Comparison of ENCODE assay signal across 8 cellular contexts in the genomic region with DNA sequence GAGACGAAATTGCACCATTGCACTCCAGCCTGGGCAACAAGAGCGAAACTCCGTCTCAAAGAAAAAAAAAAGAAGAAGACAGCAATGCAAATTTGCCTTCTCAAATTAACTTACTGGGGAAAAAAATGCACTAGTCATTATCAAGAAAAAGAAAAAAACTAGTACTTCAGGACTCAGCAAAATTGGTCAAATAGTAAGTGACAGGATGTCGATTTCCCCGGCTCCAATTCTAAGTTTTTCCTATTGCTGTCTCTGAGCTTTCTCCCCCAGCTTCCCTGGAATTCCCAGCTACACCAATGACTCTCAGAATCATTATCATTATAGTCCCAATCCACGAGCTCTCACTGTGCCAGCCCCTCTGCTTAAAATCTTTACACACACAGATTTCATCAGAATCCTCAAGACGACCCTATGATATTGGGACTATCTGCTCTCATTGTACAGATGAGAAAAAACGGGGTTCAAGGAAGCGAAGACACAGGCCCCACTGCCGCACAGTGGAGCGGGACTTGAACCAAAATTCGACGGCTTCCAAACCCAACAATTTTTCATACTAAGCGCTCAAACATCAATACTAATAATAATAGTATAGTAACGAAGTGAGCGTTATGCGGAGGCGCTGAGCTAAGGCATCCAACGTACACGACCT. TPM values are rescaled to one million over a fixed set of nuclear protein-coding genes. Genes with fewer than 3 reads are reported as not detected.
DNase-seq lines count a peak whose midpoint lies in the region; ATAC-seq, FAIRE-seq and TF ChIP-seq lines count a peak whose summit lies in the region.

No MANE protein-coding gene starts in this region.

- H3K36me3 ChIP-seq in MG63: peaks cover 13% of the 10 kb centered on the region
- no peaks in the 10 kb centered on the region for H3K36me3 ChIP-seq in neural cell (ENCODE audit: insufficient read depth, low read length)

- H3K4me3 ChIP-seq in MG63 (peak overlapping the region; percentile 71), dorsolateral prefrontal cortex (peak overlapping the region; percentile 55 to 98 (median 86)), neural cell (ENCODE audit: low read length) (peak overlapping the region; percentile 83)

- peak; percentile 10 for ATAC-seq in CD4-positive, alpha-beta T cell (ENCODE audit: poor library complexity)

- H3K27ac Mint-ChIP-seq in CD4-positive, alpha-beta T cell: peak overlapping the region; percentile 89

- TF ChIP-seq CTCF in CD4-positive, alpha-beta T cell (IDR thresholded peaks at IDR 0.05): no peak
- no peak for TF ChIP-seq CTCF in dorsolateral prefrontal cortex (IDR thresholded peaks at IDR 0.05 in 54 of 56, conservative IDR thresholded peaks at IDR 0.05 in 2 of 56; ENCODE audit: low read depth in 1 of 56, partially characterized antibody in 56 of 56)
- TF ChIP-seq CTCF in neural cell (IDR thresholded peaks at IDR 0.05; ENCODE audit: poor library complexity, severe bottlenecking): no peak

- peak overlapping the region; percentile 72 for H3K9ac ChIP-seq in neural cell (ENCODE audit: low read length)

- peak in 1 of 10 experiments; percentile 4 for DNase-seq in CD4-positive, alpha-beta T cell
- DNase-seq in MG63 (no peak), dorsolateral prefrontal cortex (no peak), EL (no peak), occipital lobe (lab: John Stamatoyannopoulos, UW) (no peak), H54 (ENCODE audit: insufficient read length, low spot score) (no peak)
- DNase-seq in stimulated activated CD4-positive, alpha-beta T cell treated with anti-CD3 and anti-CD28 coated beads, Interleukin-2, amount 100 ng/mL, for 24 hours: no peak

- no peak for FAIRE-seq in H54 (lab: Jason Lieb, UNC)

- H2AFZ ChIP-seq in neural cell (ENCODE audit: low read depth, low read length): peak overlapping the region; percentile 27

- H3K4me2 ChIP-seq in neural cell (ENCODE audit: low read length): peak overlapping the region; percentile 72

- no peaks in the 10 kb centered on the region for H3K27me3 Mint-ChIP-seq in CD4-positive, alpha-beta T cell

- H4K20me1 ChIP-seq in neural cell (ENCODE audit: insufficient read depth): no peaks in the 10 kb centered on the region

- no peaks in the 10 kb centered on the region for H3F3A ChIP-seq in neural cell (ENCODE audit: insufficient read depth, low read length, poor library complexity, severe bottlenecking)

- H3K27me3 ChIP-seq in CD4-positive, alpha-beta T cell (ENCODE audit: control insufficient read depth, insufficient read depth, low read length): no peaks in the 10 kb centered on the region
- H3K27me3 ChIP-seq in MG63 (no peaks in the 10 kb centered on the region), dorsolateral prefrontal cortex (no peaks in the 10 kb centered on the region), neural cell (ENCODE audit: insufficient read depth, low read depth, low read length) (no peaks in the 10 kb centered on the region)

- H3K9me2 ChIP-seq in neural cell (ENCODE audit: insufficient read depth, low read length): no peaks in the 10 kb centered on the region

- H3K36me3 Mint-ChIP-seq in CD4-positive, alpha-beta T cell (ENCODE audit: low read depth): peaks cover 15% of the 10 kb centered on the region

- POLR2A ChIA-PET in CD4-positive, alpha-beta T cell (lab: Charles Lee): interaction anchor here (0.7 to 1.6 kb wide), 18 partner anchors 17 to 1006 kb away, joined by 3 to 17 read pairs (median 4); partner anchors contain the start of genes ACTMAP, AKT2, BLVRB and FBL

- peak overlapping the region; percentile 96 for H3K4me3 Mint-ChIP-seq in CD4-positive, alpha-beta T cell

- CTCF ChIA-PET in CD4-positive, alpha-beta T cell (lab: Charles Lee): interaction anchor here (1.2 to 1.3 kb wide), 2 partner anchors 42 to 73 kb away, joined by 6 to 9 read pairs; no protein-coding TSS in a partner anchor

- TF ChIP-seq RAD21 in neural cell (conservative IDR thresholded peaks at IDR 0.05): no peak

- intact Hi-C loops in CD4-positive, alpha-beta T cell (cut with DNase I, micrococcal nuclease): loop anchor here (1.0 to 10.0 kb wide), 10 partner anchors 55 to 1977 kb away; partner anchors contain the start of genes AKT2 (in 2 of the 2), BLVRB (in 1 of the 2), DMAC2 (in 1 of the 2) and MAP3K10 (in 1 of the 2)
- intact Hi-C loops in dorsolateral prefrontal cortex (cut with DNase I): loop anchor here (5.0 to 10.0 kb wide), 3 partner anchors 63 to 180 kb away; partner anchors contain the start of gene AKT2 (in 1 of the 2)

- TF ChIP-seq EP300 in neural cell (conservative IDR thresholded peaks at IDR 0.05; ENCODE audit: poor library complexity, severe bottlenecking): no peak

- H3K27ac ChIP-seq in CD4-positive, alpha-beta T cell (ENCODE audit: low read depth, low read length): peak overlapping the region; percentile 51
- H3K27ac ChIP-seq in dorsolateral prefrontal cortex: peak overlapping the region in 52 of 59 donors; percentile 12 to 92 (median 82)
- H3K27ac ChIP-seq in neural cell (ENCODE audit: low read length): peak overlapping the region; percentile 63

- H3K79me2 ChIP-seq in neural cell (replicated peaks; ENCODE audit: insufficient read depth, low read length): peaks cover 30% of the 10 kb centered on the region

- TF ChIP-seq POLR2A in H54 (IDR thresholded peaks at IDR 0.05; ENCODE audit: low read depth, low read length): no peak

- H3K4me1 Mint-ChIP-seq in CD4-positive, alpha-beta T cell (ENCODE audit: low read depth): peaks cover 53% of the 10 kb centered on the region

- H3K9me3 ChIP-seq in CD4-positive, alpha-beta T cell (ENCODE audit: control insufficient read depth, low read length): no peaks in the 10 kb centered on the region
- no peaks in the 10 kb centered on the region for H3K9me3 ChIP-seq in MG63
- H3K9me3 ChIP-seq in neural cell (ENCODE audit: low read length): no peaks in the 10 kb centered on the region

- H3K9me3 Mint-ChIP-seq in CD4-positive, alpha-beta T cell: no peaks in the 10 kb centered on the region

TF ChIP-seq in neural cell, 6 proteins besides CTCF, POLR2A, EP300 and RAD21:
- no peak for TF ChIP-seq REST (IDR thresholded peaks at IDR 0.05; ENCODE audit: borderline replicate concordance)
- no peak for TF ChIP-seq EZH2 (IDR thresholded peaks at IDR 0.05; ENCODE audit: borderline replicate concordance, insufficient read depth, low read length, poor library complexity, severe bottlenecking)
- no peak for TF ChIP-seq POLR2AphosphoS5 (IDR thresholded peaks at IDR 0.05)
- no peak for TF ChIP-seq SMC3 (conservative IDR thresholded peaks at IDR 0.05; ENCODE audit: poor library complexity)

RNA-seq across cellular contexts. Expression of gene C19orf47, which starts 0.6 kb away (rescaled TPM):
- 10 to 100 TPM; 10.1 to 11.2 TPM for total RNA-seq in CD4-positive, alpha-beta T cell
- 27.0 and 37.3 TPM in 2 replicates for total RNA-seq in MG63 (2014; rRNA removed; shearing (Covaris generic); ENCODE audit: low replicate concordance)
- total RNA-seq in dorsolateral prefrontal cortex: 10 to 100 TPM; 26.8 to 54.6 (median 37.4) TPM
- 14.3 and 22.8 TPM in 2 replicates for polyA plus RNA-seq in neural cell
- 24.8 and 37.5 TPM in 2 replicates for polyA minus RNA-seq in neural cell
- total RNA-seq in occipital lobe: 15.0 TPM

RNA-seq across cellular contexts. Expression of gene PLD3, which starts 0.9 kb away (rescaled TPM):
- total RNA-seq in CD4-positive, alpha-beta T cell: 10 to 100 TPM; 56.1 to 58.3 TPM
- 141 and 144 TPM in 2 replicates for total RNA-seq in MG63 (2014; rRNA removed; shearing (Covaris generic); ENCODE audit: low replicate concordance)
- 100 to 1,000 TPM; 322 to 718 (median 553) TPM for total RNA-seq in dorsolateral prefrontal cortex
- 426 and 454 TPM in 2 replicates for polyA plus RNA-seq in neural cell
- 315 and 361 TPM in 2 replicates for polyA minus RNA-seq in neural cell
- 108 TPM for total RNA-seq in occipital lobe

RNA-seq across cellular contexts. Expression of gene HIPK4, which starts 42.4 kb away (rescaled TPM):
- total RNA-seq in CD4-positive, alpha-beta T cell: under 1 TPM; 0.08 to 0.11 TPM
- total RNA-seq in MG63 (2014; rRNA removed; shearing (Covaris generic); ENCODE audit: low replicate concordance): 0.22 and 0.69 TPM in 2 replicates
- total RNA-seq in dorsolateral prefrontal cortex: under 1 TPM in 5 of 120 experiments, not detected in 115; 0.18 to 0.45 (median 0.22) TPM
- polyA plus RNA-seq in neural cell: not detected in 2 replicates
- 0.35 TPM in 1 of 2 replicates, not detected in the other for polyA minus RNA-seq in neural cell
- total RNA-seq in occipital lobe: 0.16 TPM
